In genomic region chr11:18526130-18526520, GRCh38 we compare ENCODE assay signal across 8 cellular contexts. TPM values are rescaled to one million over a fixed set of nuclear protein-coding genes. Genes with fewer than 3 reads are reported as not detected.
DNase-seq lines count a peak whose midpoint lies in the region; ATAC-seq and TF ChIP-seq lines count a peak whose summit lies in the region.

No MANE protein-coding gene starts in this region.

- no peaks in the 10 kb centered on the region for H3K36me3 ChIP-seq in brain microvascular endothelial cell (replicated peaks)
- H3K36me3 ChIP-seq in mesenchymal stem cell (ENCODE audit: control insufficient read depth in 1 of 2, insufficient read depth in 2 of 2, low read depth in 1 of 2, low read length in 2 of 2): peaks cover 5 to 21% of the 10 kb centered on the region in 2 experiments

- in situ Hi-C loops in brain microvascular endothelial cell (cut with HindIII; ENCODE audit: low pct_ligation_motif_present, low sequenced_read_pairs): no loop called here

- H3K4me1 Mint-ChIP-seq in stimulated activated naive CD8-positive, alpha-beta T cell treated with anti-CD3 and anti-CD28 coated beads, Interleukin-15, Interleukin-2, amounts not matched to agents 100 ng/mL and 50 ng/mL, for 24 hours (ENCODE audit: low read depth): peaks cover 65% of the 10 kb centered on the region

- H4K8ac ChIP-seq in mesenchymal stem cell (ENCODE audit: low read length): peak overlapping the region; percentile 94

- H3K4ac ChIP-seq in mesenchymal stem cell (ENCODE audit: low read depth in 1 of 2, low read length in 2 of 2): peak overlapping the region in 1 of 2 experiments; percentile 92

- peak overlapping the region; percentile 92 for H3K9ac ChIP-seq in mesenchymal stem cell (ENCODE audit: low read length)

- peak overlapping the region; percentile 98 for H2AFZ ChIP-seq in mesenchymal stem cell (ENCODE audit: low read depth, low read length)

- peaks cover 38% of the 10 kb centered on the region for H3K36me3 Mint-ChIP-seq in stimulated activated naive CD8-positive, alpha-beta T cell treated with anti-CD3 and anti-CD28 coated beads, Interleukin-15, Interleukin-2, amounts not matched to agents 100 ng/mL and 50 ng/mL, for 24 hours (ENCODE audit: low read depth)

- TF ChIP-seq POLR2A in erythroblast (IDR thresholded peaks at IDR 0.05; ENCODE audit: low read length): no peak

- 0% methylated on average over 3 of the region's 8 CpGs for WGBS in mesenchymal stem cell

- H2BK15ac ChIP-seq in mesenchymal stem cell (ENCODE audit: low read depth, poor library complexity, severe bottlenecking): no peak overlapping the region

- TF ChIP-seq CTCF in brain microvascular endothelial cell (IDR thresholded peaks at IDR 0.05; ENCODE audit: low read depth, low read length, missing control alignments): no peak

- H3K27ac Mint-ChIP-seq in stimulated activated naive CD8-positive, alpha-beta T cell treated with anti-CD3 and anti-CD28 coated beads, Interleukin-15, Interleukin-2, amounts not matched to agents 100 ng/mL and 50 ng/mL, for 24 hours: peak overlapping the region; percentile 100

- no peak overlapping the region for H2BK12ac ChIP-seq in mesenchymal stem cell (ENCODE audit: low read length in 2 of 2)

- H3K4me2 ChIP-seq in mesenchymal stem cell (ENCODE audit: low read length, poor library complexity, severe bottlenecking): peak overlapping the region; percentile 77

- H2BK120ac ChIP-seq in mesenchymal stem cell (ENCODE audit: low read depth, low read length): peak overlapping the region; percentile 77

- H2AK5ac ChIP-seq in mesenchymal stem cell (ENCODE audit: low read length, severe bottlenecking): peak overlapping the region; percentile 56

- H3K79me1 ChIP-seq in mesenchymal stem cell (replicated peaks; ENCODE audit: low read length, poor library complexity, severe bottlenecking): peaks cover 16% of the 10 kb centered on the region

- peak overlapping the region; percentile 98 for H4K91ac ChIP-seq in mesenchymal stem cell (ENCODE audit: low read length)

- ATAC-seq in stimulated activated naive CD8-positive, alpha-beta T cell treated with anti-CD3 and anti-CD28 coated beads, Interleukin-15, Interleukin-2, amounts not matched to agents 100 U/mL and 50 U/mL, for 24 hours: no peak
- ATAC-seq in GM18498 (IDR thresholded peaks at IDR 0.05; ENCODE audit: unreplicated experiment): no peak

- H3K27me3 Mint-ChIP-seq in stimulated activated naive CD8-positive, alpha-beta T cell treated with anti-CD3 and anti-CD28 coated beads, Interleukin-15, Interleukin-2, amounts not matched to agents 100 ng/mL and 50 ng/mL, for 24 hours: no peaks in the 10 kb centered on the region

- H3K14ac ChIP-seq in mesenchymal stem cell (ENCODE audit: low read length in 2 of 2): no peak overlapping the region

- H3K27ac ChIP-seq in brain microvascular endothelial cell (peak overlapping the region; percentile 80), mesenchymal stem cell (ENCODE audit: low read length, poor library complexity, severe bottlenecking) (peak overlapping the region; percentile 82)

- H3K23ac ChIP-seq in mesenchymal stem cell (ENCODE audit: low read length in 2 of 2): no peak overlapping the region

- no peaks in the 10 kb centered on the region for H3K9me3 Mint-ChIP-seq in stimulated activated naive CD8-positive, alpha-beta T cell treated with anti-CD3 and anti-CD28 coated beads, Interleukin-15, Interleukin-2, amounts not matched to agents 100 ng/mL and 50 ng/mL, for 24 hours

- no peaks in the 10 kb centered on the region for H3K9me3 ChIP-seq in mesenchymal stem cell (ENCODE audit: control insufficient read depth, low read length)

- DNase-seq in stimulated activated naive CD8-positive, alpha-beta T cell treated with anti-CD3 and anti-CD28 coated beads, Interleukin-15, Interleukin-2, amounts not matched to agents 100 U/mL and 50 U/mL, for 24 hours: no peak
- DNase-seq in brain microvascular endothelial cell: no peak
- DNase-seq in mesenchymal stem cell: no peak
- no peak for DNase-seq in NCI-H1048 (lab: John Stamatoyannopoulos, UW)
- DNase-seq in cerebellar nuclear complex (lab: John Stamatoyannopoulos, UW): no peak
- no peak for DNase-seq in erythroblast (lab: John Stamatoyannopoulos, UW)

- peak overlapping the region; percentile 100 for H3K4me3 Mint-ChIP-seq in stimulated activated naive CD8-positive, alpha-beta T cell treated with anti-CD3 and anti-CD28 coated beads, Interleukin-15, Interleukin-2, amounts not matched to agents 100 ng/mL and 50 ng/mL, for 24 hours

- H3K27me3 ChIP-seq in brain microvascular endothelial cell (replicated peaks) (no peaks in the 10 kb centered on the region), mesenchymal stem cell (ENCODE audit: control insufficient read depth in 1 of 2, insufficient read depth in 1 of 2, low read length in 2 of 2) (no peaks in the 10 kb centered on the region)

- peak overlapping the region; percentile 94 to 97 for H3K18ac ChIP-seq in mesenchymal stem cell (ENCODE audit: low read depth in 1 of 2, low read length in 2 of 2)

- H3K4me3 ChIP-seq in brain microvascular endothelial cell (ENCODE audit: low read depth, low read length): peak overlapping the region; percentile 87
- peak overlapping the region; percentile 94 to 95 for H3K4me3 ChIP-seq in mesenchymal stem cell (ENCODE audit: insufficient read depth in 1 of 2, low read depth in 1 of 2, low read length in 2 of 2)

- H3K4me1 ChIP-seq in mesenchymal stem cell (ENCODE audit: control insufficient read depth, insufficient read depth, low read depth, low read length): peaks cover 9% of the 10 kb centered on the region

- H2BK5ac ChIP-seq in mesenchymal stem cell (ENCODE audit: low read depth, low read length, poor library complexity, severe bottlenecking): peak overlapping the region; percentile 59

RNA-seq across cellular contexts. Expression of gene TSG101, which starts 0.6 kb away (rescaled TPM):
- polyA plus RNA-seq in mesenchymal stem cell (2013, experiment 1 of 2): 67.7 TPM
- polyA plus RNA-seq in mesenchymal stem cell (2013, experiment 2 of 2): 66.1 TPM
